In genomic region chr19:52922841-52923781, GRCh38 we compare ENCODE assay signal across 8 cellular contexts. TPM values are rescaled to one million over a fixed set of nuclear protein-coding genes. Genes with fewer than 3 reads are reported as not detected.
DNase-seq lines count a peak whose midpoint lies in the region; ATAC-seq and TF ChIP-seq lines count a peak whose summit lies in the region.

Gene ZNF888 (minus strand): TSS chr19:52923428. CDS start chr19:52917873, 5,555 bp downstream.

- no peak for TF ChIP-seq CTCF in CD14-positive monocyte (IDR thresholded peaks at IDR 0.05)
- TF ChIP-seq CTCF in OCI-LY3 (IDR thresholded peaks at IDR 0.05; ENCODE audit: low read depth, low read length): no peak

- H3K9me3 ChIP-seq in OCI-LY3 (ENCODE audit: insufficient read depth, low read length): no peaks in the 10 kb centered on the region
- no peaks in the 10 kb centered on the region for H3K9me3 ChIP-seq in mucosa of stomach (ENCODE audit: control insufficient read depth, low read length)

- intact Hi-C loops in CD14-positive monocyte (cut with micrococcal nuclease): loop anchor here (2.0 to 10.0 kb wide), 5 partner anchors 20 to 272 kb away; partner anchors contain the start of genes ZNF320 (in 2 of the 2), ZNF816 (in 2 of the 2) and ZNF665 (in 1 of the 2)

- peak within 1 kb of the TSS; percentile 83 for H3K4me2 ChIP-seq in OCI-LY3 (ENCODE audit: low read length)

- H3K27me3 ChIP-seq in OCI-LY3 (ENCODE audit: low read depth, low read length) (no peaks in the 10 kb centered on the region), mucosa of stomach (ENCODE audit: control insufficient read depth, insufficient read depth, low read length) (no peaks in the 10 kb centered on the region)

- H3K4me3 Mint-ChIP-seq in CD14-positive monocyte: peak within 1 kb of the TSS; percentile 93 to 96
- H3K4me3 Mint-ChIP-seq in activated T-cell treated with anti-CD3 and anti-CD28 coated beads, Interleukin-2, amount 50 U/mL, for 24 hours: peak within 1 kb of the TSS; percentile 85

- H3K79me2 ChIP-seq in OCI-LY3 (ENCODE audit: low read length): peaks cover 29% of the 10 kb centered on the region

- H3K4me3 ChIP-seq in OCI-LY3 (ENCODE audit: low read length): peak within 1 kb of the TSS; percentile 95
- peak within 1 kb of the TSS; percentile 98 for H3K4me3 ChIP-seq in mucosa of stomach (ENCODE audit: low read length)

- H3K4me1 ChIP-seq in OCI-LY3 (ENCODE audit: low read length) (peaks cover 24% of the 10 kb centered on the region), mucosa of stomach (ENCODE audit: control insufficient read depth, insufficient read depth, low read length) (peaks cover 18% of the 10 kb centered on the region)

- ATAC-seq in GM19395 (IDR thresholded peaks at IDR 0.05; ENCODE audit: unreplicated experiment) (peak; percentile 95), HG03571 (IDR thresholded peaks at IDR 0.05; ENCODE audit: unreplicated experiment) (peak; percentile 90)

- no peaks in the 10 kb centered on the region for H3K9me3 Mint-ChIP-seq in CD14-positive monocyte
- H3K9me3 Mint-ChIP-seq in activated T-cell treated with anti-CD3 and anti-CD28 coated beads, Interleukin-2, amount 50 U/mL, for 24 hours: peaks cover 12% of the 10 kb centered on the region

- peaks cover 34% of the 10 kb centered on the region for H3K4me1 Mint-ChIP-seq in CD14-positive monocyte
- peaks cover 24% of the 10 kb centered on the region for H3K4me1 Mint-ChIP-seq in activated T-cell treated with anti-CD3 and anti-CD28 coated beads, Interleukin-2, amount 50 U/mL, for 24 hours (ENCODE audit: low read depth)

- H3K36me3 ChIP-seq in OCI-LY3 (replicated peaks; ENCODE audit: low read depth, low read length) (peaks cover 22% of the 10 kb centered on the region), mucosa of stomach (ENCODE audit: control insufficient read depth, insufficient read depth, low read length) (no peaks in the 10 kb centered on the region)

- DNase-seq in CD14-positive monocyte (ENCODE audit: low spot score) (peak; percentile 87), erythroblast (lab: John Stamatoyannopoulos, UW) (peak; percentile 90 to 93)
- peak; percentile 89 for DNase-seq in activated T-cell treated with anti-CD3 and anti-CD28 coated beads, Interleukin-2, amount 50 U/mL, for 24 hours
- DNase-seq in stimulated activated CD8-positive, alpha-beta memory T cell treated with anti-CD3 and anti-CD28 coated beads, Interleukin-4, amount 100 ng/mL, for 48 hours: peak; percentile 88

- peaks cover 15 to 18% of the 10 kb centered on the region in 2 donors for H3K36me3 Mint-ChIP-seq in CD14-positive monocyte
- peaks cover 45% of the 10 kb centered on the region for H3K36me3 Mint-ChIP-seq in activated T-cell treated with anti-CD3 and anti-CD28 coated beads, Interleukin-2, amount 50 U/mL, for 24 hours (ENCODE audit: low read depth)

- peak within 1 kb of the TSS; percentile 93 to 98 (median 95) for H3K27ac Mint-ChIP-seq in CD14-positive monocyte
- peak within 1 kb of the TSS; percentile 89 for H3K27ac Mint-ChIP-seq in activated T-cell treated with anti-CD3 and anti-CD28 coated beads, Interleukin-2, amount 50 U/mL, for 24 hours

- H3K27ac ChIP-seq in OCI-LY3 (ENCODE audit: low read length): peak within 1 kb of the TSS; percentile 87

- H3K9ac ChIP-seq in OCI-LY3 (ENCODE audit: low read length) (peak within 1 kb of the TSS; percentile 100), mucosa of stomach (ENCODE audit: low read length) (peak within 1 kb of the TSS; percentile 94)

- H3K27me3 Mint-ChIP-seq in CD14-positive monocyte (ENCODE audit: low read depth in 3 of 3): peaks cover 0 to 1% (median 0%) of the 10 kb centered on the region in 3 donors
- H3K27me3 Mint-ChIP-seq in activated T-cell treated with anti-CD3 and anti-CD28 coated beads, Interleukin-2, amount 50 U/mL, for 24 hours: peaks cover 10% of the 10 kb centered on the region

- no peaks in the 10 kb centered on the region for H4K20me1 ChIP-seq in OCI-LY3 (ENCODE audit: insufficient read depth, low read length)

- H2AFZ ChIP-seq in OCI-LY3 (ENCODE audit: low read depth, low read length): peak within 1 kb of the TSS; percentile 86

- peak; percentile 82 for TF ChIP-seq POLR2A in erythroblast (IDR thresholded peaks at IDR 0.05; ENCODE audit: low read length)

RNA-seq across cellular contexts. Expression of gene ZNF888, which starts in this region (rescaled TPM):
- polyA plus RNA-seq in CD14-positive monocyte: 1 to 10 TPM in 1 of 2 donors, under 1 TPM in 1; 0.71 to 1.4 TPM

Comparison
In these comparisons a context has a peak if more than half of its experiments do, and no peak if none do; other contexts are left out.
1. Peak in every context shown above with its lines: DNase-seq, ATAC-seq, H3K4me3 ChIP-seq and H3K27ac ChIP-seq.